ENCODE assay signal across 8 cellular contexts in the genomic region with DNA sequence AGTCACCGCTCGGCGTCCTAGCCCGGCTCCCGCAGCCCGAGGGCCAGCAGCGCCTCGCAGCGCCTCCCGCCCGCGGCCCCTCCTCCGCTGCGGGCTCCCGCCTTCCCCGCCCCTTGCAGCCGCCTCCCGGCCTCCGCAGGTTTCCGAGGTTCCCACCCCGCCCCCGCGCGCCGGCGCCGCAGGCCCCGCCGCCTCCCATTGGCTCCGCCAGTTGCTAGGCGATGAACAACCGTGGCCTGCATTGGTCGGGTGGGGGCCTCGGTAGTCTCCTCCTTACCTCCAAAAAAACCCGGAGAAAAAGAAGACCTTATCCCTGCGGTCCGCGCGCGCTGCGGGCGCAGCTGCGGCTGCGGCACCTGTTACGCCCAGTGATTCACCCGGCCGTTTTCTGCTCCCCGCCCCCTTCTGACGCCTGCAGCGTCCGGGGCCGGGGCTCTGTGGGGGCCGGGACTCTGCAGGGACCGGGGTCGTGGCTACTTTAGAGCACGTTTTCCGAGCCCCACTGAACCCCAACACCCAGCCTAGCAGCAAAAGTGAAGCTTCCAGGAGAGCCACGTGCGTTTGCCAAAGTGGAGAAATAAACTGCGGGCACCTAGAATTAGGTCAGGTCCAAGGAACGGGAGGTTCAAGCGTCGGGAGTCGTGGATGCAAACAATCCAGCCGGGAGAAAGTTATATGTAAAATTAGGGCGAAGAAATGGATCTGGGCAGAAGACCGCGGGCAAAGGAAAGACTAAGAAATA. TPM values are rescaled to one million over a fixed set of nuclear protein-coding genes. Genes with fewer than 3 reads are reported as not detected.
DNase-seq lines count a peak whose midpoint lies in the region; ATAC-seq, FAIRE-seq and TF ChIP-seq lines count a peak whose summit lies in the region.

A gene with protein sequence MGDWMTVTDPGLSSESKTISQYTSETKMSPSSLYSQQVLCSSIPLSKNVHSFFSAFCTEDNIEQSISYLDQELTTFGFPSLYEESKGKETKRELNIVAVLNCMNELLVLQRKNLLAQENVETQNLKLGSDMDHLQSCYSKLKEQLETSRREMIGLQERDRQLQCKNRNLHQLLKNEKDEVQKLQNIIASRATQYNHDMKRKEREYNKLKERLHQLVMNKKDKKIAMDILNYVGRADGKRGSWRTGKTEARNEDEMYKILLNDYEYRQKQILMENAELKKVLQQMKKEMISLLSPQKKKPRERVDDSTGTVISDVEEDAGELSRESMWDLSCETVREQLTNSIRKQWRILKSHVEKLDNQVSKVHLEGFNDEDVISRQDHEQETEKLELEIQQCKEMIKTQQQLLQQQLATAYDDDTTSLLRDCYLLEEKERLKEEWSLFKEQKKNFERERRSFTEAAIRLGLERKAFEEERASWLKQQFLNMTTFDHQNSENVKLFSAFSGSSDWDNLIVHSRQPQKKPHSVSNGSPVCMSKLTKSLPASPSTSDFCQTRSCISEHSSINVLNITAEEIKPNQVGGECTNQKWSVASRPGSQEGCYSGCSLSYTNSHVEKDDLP (minus strand): TSS at position 65 of the 742 bp plus-strand sequence. CDS start 19,242 bp downstream, outside the sequence.

- TF ChIP-seq CTCF in cardiac muscle cell (IDR thresholded peaks at IDR 0.05; ENCODE audit: low read depth, low read length) (no peak), pancreas (IDR thresholded peaks at IDR 0.05) (no peak), tibial artery (IDR thresholded peaks at IDR 0.05) (no peak)

- H3K27me3 Mint-ChIP-seq in activated naive CD8-positive, alpha-beta T cell treated with anti-CD3 and anti-CD28 coated beads, Interleukin-2, amount 50 U/mL, for 24 hours, result no peaks in the 10 kb centered on the region

- WGBS in pancreas, 2 donors, result 0 to 1% methylated on average over 58 to 68 of the region's 68 CpGs

- H3K36me3 ChIP-seq in cardiac muscle cell, result no peaks in the 10 kb centered on the region
- H3K36me3 ChIP-seq in pancreas, result no peaks in the 10 kb centered on the region
- no peaks in the 10 kb centered on the region for H3K36me3 ChIP-seq in tibial artery

- peak; percentile 95 for ATAC-seq in HG02798 (IDR thresholded peaks at IDR 0.05; ENCODE audit: poor library complexity, unreplicated experiment)
- ATAC-seq in activated naive CD8-positive, alpha-beta T cell treated with anti-CD3 and anti-CD28 coated beads, Interleukin-2, amount 50 U/mL, for 24 hours, result peak; percentile 94
- ATAC-seq in pancreas, result peak; percentile 95 to 97 (median 96)

- H3K4me3 Mint-ChIP-seq in activated naive CD8-positive, alpha-beta T cell treated with anti-CD3 and anti-CD28 coated beads, Interleukin-2, amount 50 U/mL, for 24 hours, result peak within 1 kb of the TSS; percentile 87

- H3K36me3 Mint-ChIP-seq in activated naive CD8-positive, alpha-beta T cell treated with anti-CD3 and anti-CD28 coated beads, Interleukin-2, amount 50 U/mL, for 24 hours (ENCODE audit: low read depth), result no peaks in the 10 kb centered on the region

- no peak for TF ChIP-seq POLR2A in GM12891 (IDR thresholded peaks at IDR 0.05; ENCODE audit: low read depth, low read length)

- peaks cover 23% of the 10 kb centered on the region for H3K4me1 ChIP-seq in cardiac muscle cell (ENCODE audit: low read depth)
- H3K4me1 ChIP-seq in pancreas, result peaks cover 0 to 14% (median 8%) of the 10 kb centered on the region in 3 donors
- peaks cover 0 to 20% (median 10%) of the 10 kb centered on the region in 4 donors for H3K4me1 ChIP-seq in tibial artery

- DNase-seq in GM12891 (ENCODE audit: insufficient read length, low spot score) (peak; percentile 80), NCI-H1417 treated with DMSO at 0.1 percent for 48 hours (lab: John Stamatoyannopoulos, UW) (peak; percentile 83), SW 1271 (lab: John Stamatoyannopoulos, UW) (peak; percentile 78 to 89), cardiac muscle cell (ENCODE audit: low read depth in 1 of 2, low spot score in 1 of 2) (peak; percentile 98), pancreas (peak; percentile 99 to 100 (median 99)), tibial artery (peak; percentile 95 to 99)
- DNase-seq in activated naive CD8-positive, alpha-beta T cell treated with anti-CD3 and anti-CD28 coated beads, Interleukin-2, amount 50 U/mL, for 24 hours, result peak; percentile 100

- H3K27ac Mint-ChIP-seq in activated naive CD8-positive, alpha-beta T cell treated with anti-CD3 and anti-CD28 coated beads, Interleukin-2, amount 50 U/mL, for 24 hours, result peak within 1 kb of the TSS; percentile 86

- FAIRE-seq in GM12891 (lab: Jason Lieb, UNC) (peak; percentile 95), pancreas (lab: Jason Lieb, UNC) (no peak)

- H3K4me3 ChIP-seq in cardiac muscle cell (peak within 1 kb of the TSS; percentile 90), pancreas (peak within 1 kb of the TSS; percentile 66 to 90 (median 72)), tibial artery (peak within 1 kb of the TSS; percentile 92 to 96)

- peaks cover 55% of the 10 kb centered on the region for H3K4me1 Mint-ChIP-seq in activated naive CD8-positive, alpha-beta T cell treated with anti-CD3 and anti-CD28 coated beads, Interleukin-2, amount 50 U/mL, for 24 hours

- H3K9me3 ChIP-seq in cardiac muscle cell (ENCODE audit: low read depth), result no peaks in the 10 kb centered on the region
- H3K9me3 ChIP-seq in pancreas, result no peaks in the 10 kb centered on the region
- no peaks in the 10 kb centered on the region for H3K9me3 ChIP-seq in tibial artery

- H3K9me3 Mint-ChIP-seq in activated naive CD8-positive, alpha-beta T cell treated with anti-CD3 and anti-CD28 coated beads, Interleukin-2, amount 50 U/mL, for 24 hours, result no peaks in the 10 kb centered on the region

- H3K27ac ChIP-seq in cardiac muscle cell, result peak within 1 kb of the TSS; percentile 93
- H3K27ac ChIP-seq in pancreas, result peak within 1 kb of the TSS; percentile 72 to 89 (median 78)
- peak within 1 kb of the TSS; percentile 86 to 87 for H3K27ac ChIP-seq in tibial artery

- intact Hi-C loops in pancreas (cut with DNase I), result no loop called here
- intact Hi-C loops in tibial artery (cut with DNase I; ENCODE audit: low total_unique reads), result loop anchor here (5.0 to 10.0 kb wide), 2 partner anchors 118 to 186 kb away; a partner anchor contains a TSS

- H3K27me3 ChIP-seq in cardiac muscle cell (no peaks in the 10 kb centered on the region), pancreas (no peaks in the 10 kb centered on the region), tibial artery (no peaks in the 10 kb centered on the region)

TF ChIP-seq in GM12891, 5 proteins besides CTCF, POLR2A, EP300 and RAD21:
- TF ChIP-seq POLR2AphosphoS5 (IDR thresholded peaks at IDR 0.05; ENCODE audit: low read depth, low read length), result no peak

RNA-seq across cellular contexts. Expression of the gene that starts here (rescaled TPM):
- polyA plus RNA-seq in GM12891 (2012; ENCODE audit: low read depth, missing spikeins), result 3.8 TPM
- total RNA-seq in cardiac muscle cell (14.0 and 20.5 TPM in 2 replicates), pancreas (1 to 10 TPM; 2.7 to 6.7 (median 5.3) TPM)
- polyA plus RNA-seq in cardiac muscle cell (12.3 and 20.8 TPM in 2 replicates), pancreas (10 to 100 TPM in 1 of 2 donors, 1 to 10 TPM in 1; 1.9 to 10.2 TPM)

Comparison
In these comparisons a context has a peak if more than half of its experiments do, and no peak if none do; other contexts are left out.
1. Peak in every context shown above with its lines: DNase-seq, ATAC-seq, H3K4me3 ChIP-seq and H3K27ac ChIP-seq.